Comparison of ENCODE assay signal across 28 cellular contexts in genomic region chr15:69644876-69645275, GRCh38.
"Had no signal": no experiment of that assay in that cellular context is flagged by ENCODE, and none has a peak within 500 bp of the region (broad histone marks: within the 10 kb centered on the region; RNA-seq: fewer than 3 reads in every experiment).

No MANE protein-coding gene starts in this region.

- H3K27me3 ChIP-seq: pancreas, testis, uterus had no signal

- H3K9me3 ChIP-seq: neutrophil, prostate gland, testis, transverse colon, upper lobe of right lung had no signal

- FAIRE-seq: pancreas had no signal

- H3K36me3 ChIP-seq: neutrophil, pancreas, prostate gland, spleen, suprapubic skin, tibial artery, transverse colon, upper lobe of right lung, uterus had no signal

- H3K4me3 ChIP-seq: pancreas, prostate gland, skin epidermis, smooth muscle cell, spleen, suprapubic skin, testis, tibial artery, transverse colon, upper lobe of right lung, uterus had no signal

- H3K27ac ChIP-seq: neutrophil, pancreas, prostate gland, skin epidermis, spleen, suprapubic skin, testis, tibial artery, transverse colon, upper lobe of right lung, uterus had no signal

- ATAC-seq: naive thymus-derived CD8-positive, alpha-beta T cell; natural killer cell treated with Interleukin-12 subunit alpha and Interleukin-12 subunit beta and Interleukin-15 and Interleukin-18, amount 100 ng/mL, for 72 hours; pancreas; right cardiac atrium; sciatic nerve; stimulated activated memory B cell treated with anti-CD40 and anti-IgM and Interleukin-4, amounts not matched to agents 10 μg/mL and 1 μg/mL and 100 μg/mL, for 72 hours; stimulated activated naive CD8-positive, alpha-beta T cell treated with anti-CD3 and anti-CD28 coated beads, Interleukin-15, amount 100 ng/mL, for 72 hours; stimulated activated naive CD8-positive, alpha-beta T cell treated with anti-CD3 and anti-CD28 coated beads, Interleukin-15, Interleukin-2, amounts not matched to agents 100 U/mL and 50 U/mL, for 24 hours; upper lobe of right lung had no signal

- DNase-seq: naive thymus-derived CD8-positive, alpha-beta T cell; nephron progenitor cell; nucleus accumbens; pancreas; right cardiac atrium; spleen; stimulated activated CD4-positive, alpha-beta T cell treated with anti-CD3 and anti-CD28 coated beads, Interleukin-12 subunit alpha, Interleukin-12 subunit beta, amount 100 ng/mL, for 4 hours; stimulated activated CD4-positive, alpha-beta T cell treated with anti-CD3 and anti-CD28 coated beads, Interleukin-1b, Interleukin-23, amount 100 ng/mL, for 48 hours; stimulated activated CD4-positive, alpha-beta T cell treated with anti-CD3 and anti-CD28 coated beads, Interleukin-4, amount 100 ng/mL, for 1 hour; stimulated activated CD4-positive, alpha-beta T cell treated with anti-CD3 and anti-CD28 coated beads, Interleukin-4, amount 100 ng/mL, for 4 hours; stimulated activated CD8-positive, alpha-beta memory T cell treated with anti-CD3 and anti-CD28 coated beads, Interleukin-4, amount 100 ng/mL, for 48 hours; stimulated activated naive CD4-positive, alpha-beta T cell; stimulated activated naive CD8-positive, alpha-beta T cell treated with anti-CD3 and anti-CD28 coated beads, Interleukin-15, amount 100 ng/mL, for 72 hours; stimulated activated naive CD8-positive, alpha-beta T cell treated with anti-CD3 and anti-CD28 coated beads, Interleukin-15, Interleukin-2, amounts not matched to agents 100 U/mL and 50 U/mL, for 24 hours; substantia nigra; testis; tibial artery; transverse colon; upper lobe of right lung; uterus had no signal

- H3K4me2 ChIP-seq: smooth muscle cell had no signal

- H3K4me1 ChIP-seq: pancreas, prostate gland, spleen, testis, tibial artery, upper lobe of right lung, uterus had no signal
